In genomic region chr7:21543528-21544302, GRCh38 we compare ENCODE assay signal across 10 cellular contexts. TPM values are rescaled to one million over a fixed set of nuclear protein-coding genes. Genes with fewer than 3 reads are reported as not detected.
A peak's percentile ranks its signal among the peaks of the same experiment; 100 is the strongest.
DNase-seq lines count a peak whose midpoint lies in the region; ATAC-seq and TF ChIP-seq lines count a peak whose summit lies in the region.
"Had no signal": no experiment of that assay in that cellular context is flagged by ENCODE, and none has a peak within 500 bp of the region (broad histone marks: within the 10 kb centered on the region; RNA-seq: fewer than 3 reads in every experiment).

No MANE protein-coding gene starts in this region.

- H3K27me3 ChIP-seq in HUES48 (ENCODE audit: control insufficient read depth, insufficient read depth, low read length) (peaks cover 31% of the 10 kb centered on the region), left lung (peaks cover 23 to 65% of the 10 kb centered on the region in 2 donors), vagina (no peaks in the 10 kb centered on the region)

- intact Hi-C loops in left lung (cut with DNase I): no loop called here
- intact Hi-C loops in vagina (cut with DNase I): no loop called here

- TF ChIP-seq POLR2A in vagina (IDR thresholded peaks at IDR 0.05): no peak

- ATAC-seq in left lung (peak; percentile 69), GM18519 (IDR thresholded peaks at IDR 0.05; ENCODE audit: low FRiP score, unreplicated experiment) (no peak)

- no peaks in the 10 kb centered on the region for H3K9me3 ChIP-seq in HUES48 (ENCODE audit: control insufficient read depth, insufficient read depth, low read length)
- H3K9me3 ChIP-seq in left lung: no peaks in the 10 kb centered on the region
- H3K9me3 ChIP-seq in vagina: no peaks in the 10 kb centered on the region

- no peaks in the 10 kb centered on the region for H3K36me3 ChIP-seq in HUES48 (ENCODE audit: control insufficient read depth, insufficient read depth, low read length)
- H3K36me3 ChIP-seq in left lung: no peaks in the 10 kb centered on the region
- no peaks in the 10 kb centered on the region for H3K36me3 ChIP-seq in vagina

- H3K4me3 ChIP-seq in HUES48 (ENCODE audit: low read depth, low read length) (peak overlapping the region; percentile 76), left lung (peak overlapping the region; percentile 39 to 48), vagina (peak overlapping the region; percentile 33 to 45)

- H3K27ac ChIP-seq in HUES48 (ENCODE audit: low read depth, low read length) (no peak overlapping the region), left lung (no peak overlapping the region), vagina (no peak overlapping the region)
- H3K27ac ChIP-seq: epithelial cell of prostate, HL-60 had no signal

- peak overlapping the region; percentile 40; the same call in 1 of the 2 replicates for H3K9ac ChIP-seq in HUES48 (ENCODE audit: low read depth, low read length)

- TF ChIP-seq CTCF in left lung (IDR thresholded peaks at IDR 0.05) (no peak), vagina (IDR thresholded peaks at IDR 0.05) (no peak)

- peak; percentile 49 for DNase-seq in DMS79 treated with DMSO at 0.1 percent for 48 hours (lab: John Stamatoyannopoulos, UW)
- DNase-seq in astrocyte of the hippocampus (ENCODE audit: low read depth, low spot score): peak; percentile 26
- no peak for DNase-seq in left lung
- no peak for DNase-seq in vagina (ENCODE audit: extremely low spot score in 2 of 2)
- no peak for DNase-seq in DMS114 treated with DMSO at 0.1 percent for 48 hours (lab: John Stamatoyannopoulos, UW; ENCODE audit: unreplicated experiment)
- DNase-seq in kidney tubule cell (ENCODE audit: low spot score): no peak

- peaks cover 47% of the 10 kb centered on the region for H3K4me1 ChIP-seq in HUES48 (ENCODE audit: control insufficient read depth, insufficient read depth, low read length)
- H3K4me1 ChIP-seq in left lung: peaks cover 0 to 17% of the 10 kb centered on the region in 2 donors
- H3K4me1 ChIP-seq in vagina: peaks cover 19% of the 10 kb centered on the region

RNA-seq across cellular contexts. Expression of gene DNAH11, which starts 0.9 kb away (rescaled TPM):
- total RNA-seq in left lung (1 to 10 TPM; 2.8 to 5.1 TPM), vagina (1.7 TPM)

Comparison
In these comparisons a context has a peak if more than half of its experiments do, and no peak if none do; other contexts are left out.
1. DNase-seq: peak in DMS79 treated with DMSO at 0.1 percent for 48 hours (single experiment) and astrocyte of the hippocampus (single experiment); none in left lung (0 of 2), vagina (0 of 2), DMS114 treated with DMSO at 0.1 percent for 48 hours (single experiment) and kidney tubule cell (single experiment).
2. Peak in every context shown above with its lines, with median percentiles within 50 percentile points of each other: H3K4me3 ChIP-seq.